In genomic region chr16:70437582-70438324, GRCh38 we compare ENCODE assay signal across 8 cellular contexts. TPM values are rescaled to one million over a fixed set of nuclear protein-coding genes. Genes with fewer than 3 reads are reported as not detected.
DNase-seq lines count a peak whose midpoint lies in the region; TF ChIP-seq lines count a peak whose summit lies in the region.

No MANE protein-coding gene starts in this region.

- peak overlapping the region; percentile 50 for H2AK5ac ChIP-seq in mesenchymal stem cell (ENCODE audit: low read length, severe bottlenecking)

- TF ChIP-seq POLR2A in transverse colon (IDR thresholded peaks at IDR 0.05): no peak

- peak overlapping the region; percentile 42 to 97 for H3K4ac ChIP-seq in mesenchymal stem cell (ENCODE audit: low read depth in 1 of 2, low read length in 2 of 2)

- H3K36me3 Mint-ChIP-seq in MCF 10A (ENCODE audit: insufficient read depth, unreplicated experiment): no peaks in the 10 kb centered on the region

- no peaks in the 10 kb centered on the region for H3K9me3 ChIP-seq in mesenchymal stem cell (ENCODE audit: control insufficient read depth, low read length)
- H3K9me3 ChIP-seq in transverse colon: no peaks in the 10 kb centered on the region

- DNase-seq in NAMALWA (ENCODE audit: low spot score) (peak; percentile 53), MCF 10A (ENCODE audit: unreplicated experiment) (peak; percentile 29), mesenchymal stem cell (peak; percentile 75), transverse colon (no peak), NCI-H226 (no peak), SW 1271 (lab: John Stamatoyannopoulos, UW) (no peak)
- no peak for DNase-seq in stimulated activated CD4-positive, alpha-beta T cell treated with anti-CD3 and anti-CD28 coated beads, Interleukin-4, amount 100 ng/mL, for 24 hours

- H3K18ac ChIP-seq in mesenchymal stem cell (ENCODE audit: low read depth in 1 of 2, low read length in 2 of 2): peak overlapping the region; percentile 78 to 89

- H3K4me2 ChIP-seq in mesenchymal stem cell (ENCODE audit: low read length, poor library complexity, severe bottlenecking): peak overlapping the region; percentile 76

- H3K36me3 ChIP-seq in mesenchymal stem cell (ENCODE audit: control insufficient read depth in 1 of 2, insufficient read depth in 2 of 2, low read depth in 1 of 2, low read length in 2 of 2): peaks cover 7% of the 10 kb centered on the region in 2 experiments
- no peaks in the 10 kb centered on the region for H3K36me3 ChIP-seq in transverse colon

- peaks cover 34% of the 10 kb centered on the region for H3K4me1 ChIP-seq in mesenchymal stem cell (ENCODE audit: control insufficient read depth, insufficient read depth, low read depth, low read length)
- peaks cover 20 to 61% (median 33%) of the 10 kb centered on the region in 4 donors for H3K4me1 ChIP-seq in transverse colon

- H3K27me3 Mint-ChIP-seq in MCF 10A (ENCODE audit: insufficient read depth, unreplicated experiment): no peaks in the 10 kb centered on the region

- H3K4me3 Mint-ChIP-seq in MCF 10A (ENCODE audit: unreplicated experiment): peak overlapping the region; percentile 76

- H3K23ac ChIP-seq in mesenchymal stem cell (ENCODE audit: low read length in 2 of 2): peak overlapping the region in 1 of 2 experiments; percentile 81

- no peak overlapping the region for H4K8ac ChIP-seq in mesenchymal stem cell (ENCODE audit: low read length)

- H3K9me3 Mint-ChIP-seq in MCF 10A (ENCODE audit: unreplicated experiment): no peaks in the 10 kb centered on the region

- TF ChIP-seq CTCF in MCF 10A (IDR thresholded peaks at IDR 0.05; ENCODE audit: unreplicated experiment): no peak
- no peak for TF ChIP-seq CTCF in transverse colon (IDR thresholded peaks at IDR 0.05)

- TF ChIP-seq EP300 in transverse colon (IDR thresholded peaks at IDR 0.05; ENCODE audit: low read depth): no peak

- H3K27me3 ChIP-seq in mesenchymal stem cell (ENCODE audit: control insufficient read depth in 1 of 2, insufficient read depth in 1 of 2, low read length in 2 of 2) (no peaks in the 10 kb centered on the region), transverse colon (no peaks in the 10 kb centered on the region)

- H3K14ac ChIP-seq in mesenchymal stem cell (ENCODE audit: low read length in 2 of 2): peak overlapping the region in 1 of 2 experiments; percentile 99

- H3K27ac Mint-ChIP-seq in MCF 10A (ENCODE audit: low read depth, unreplicated experiment): peak overlapping the region; percentile 8

- in situ Hi-C loops in transverse colon (cut with MboI; ENCODE audit: low pct_ligation_motif_present in 1 of 4, low pct_unique_long_range_greater_than_20kb in 1 of 4, low sequenced_read_pairs in 3 of 4): no loop called here

- H3K4me3 ChIP-seq in GM08714 (ENCODE audit: low read length) (peak overlapping the region; percentile 92), mesenchymal stem cell (ENCODE audit: insufficient read depth in 1 of 2, low read depth in 1 of 2, low read length in 2 of 2) (peak overlapping the region; percentile 78 to 97), transverse colon (peak overlapping the region; percentile 65 to 76 (median 70))

- peak overlapping the region; percentile 75 for H3K27ac ChIP-seq in mesenchymal stem cell (ENCODE audit: low read length, poor library complexity, severe bottlenecking)
- peak overlapping the region; percentile 75 to 87 (median 81) for H3K27ac ChIP-seq in transverse colon

- peak overlapping the region; percentile 15 for H2BK15ac ChIP-seq in mesenchymal stem cell (ENCODE audit: low read depth, poor library complexity, severe bottlenecking)

- POLR2A ChIA-PET in MCF 10A (lab: Yijun Ruan, JAX): interaction anchor here (0.7 to 3.9 kb wide), 4 partner anchors 17 to 58 kb away, joined by 3 to 25 read pairs (median 6); partner anchors contain the start of gene FCSK

- H4K91ac ChIP-seq in mesenchymal stem cell (ENCODE audit: low read length): peak overlapping the region; percentile 56

- peak overlapping the region; percentile 51 to 83 for H2BK12ac ChIP-seq in mesenchymal stem cell (ENCODE audit: low read length in 2 of 2)

- CTCF ChIA-PET in MCF 10A (lab: Yijun Ruan, JAX): interaction anchor here (0.7 to 1.1 kb wide), 3 partner anchors 15 to 68 kb away, joined by 3 read pairs; no protein-coding TSS in a partner anchor

- BruUV-seq in MCF 10A (replicated peaks; lab: Mats Ljungman, UMichigan): no TSS peak

- H3K4me1 Mint-ChIP-seq in MCF 10A (ENCODE audit: insufficient read depth, unreplicated experiment): peaks cover 14% of the 10 kb centered on the region

- H2AFZ ChIP-seq in mesenchymal stem cell (ENCODE audit: low read depth, low read length): no peak overlapping the region

- WGBS in mesenchymal stem cell: 8% methylated on average over 14 of the region's 15 CpGs
- WGBS in transverse colon (ENCODE audit: low coverage in 1 of 2), 2 donors: 21 to 37% methylated on average over 11 to 15 of the region's 15 CpGs

- peak overlapping the region; percentile 3 for H2BK120ac ChIP-seq in mesenchymal stem cell (ENCODE audit: low read depth, low read length)

- H2BK5ac ChIP-seq in mesenchymal stem cell (ENCODE audit: low read depth, low read length, poor library complexity, severe bottlenecking): peak overlapping the region; percentile 60

- no peaks in the 10 kb centered on the region for H3K79me1 ChIP-seq in mesenchymal stem cell (replicated peaks; ENCODE audit: low read length, poor library complexity, severe bottlenecking)

- intact Hi-C loops in MCF 10A (cut with micrococcal nuclease): no loop called here
- intact Hi-C loops in transverse colon (cut with DNase I; ENCODE audit: low total_unique reads): no loop called here

- peak overlapping the region; percentile 93 for H3K9ac ChIP-seq in mesenchymal stem cell (ENCODE audit: low read length)

RNA-seq across cellular contexts. Expression of gene ST3GAL2, which starts 1.1 kb away (rescaled TPM):
- 7.7 and 10.3 TPM in 2 replicates for total RNA-seq in MCF 10A (2022)
- polyA plus RNA-seq in mesenchymal stem cell (2013, experiment 1 of 2): 52.5 TPM
- polyA plus RNA-seq in mesenchymal stem cell (2013, experiment 2 of 2): 48.9 TPM
- total RNA-seq in transverse colon: 10 to 100 TPM in 2 of 4 donors, 1 to 10 TPM in 2; 2.6 to 16.5 (median 8.5) TPM

RNA-seq across cellular contexts. Expression of gene FCSK, which starts 16.6 kb away (rescaled TPM):
- total RNA-seq in MCF 10A (2022) (13.7 and 19.0 TPM in 2 replicates), transverse colon (10 to 100 TPM; 38.5 to 62.7 (median 43.1) TPM)
- 3.7 TPM for polyA plus RNA-seq in mesenchymal stem cell (2013, experiment 1 of 2)
- polyA plus RNA-seq in mesenchymal stem cell (2013, experiment 2 of 2): 3.7 TPM

Comparison
In these comparisons a context has a peak if more than half of its experiments do, and no peak if none do; other contexts are left out.
1. DNase-seq: peak in NAMALWA (single experiment), MCF 10A (single experiment) and mesenchymal stem cell (single experiment); none in transverse colon (single experiment), NCI-H226 (single experiment), SW 1271 (0 of 2) and stimulated activated CD4-positive, alpha-beta T cell treated with anti-CD3 and anti-CD28 coated beads, Interleukin-4, amount 100 ng/mL, for 24 hours (single experiment).
2. Peak in every context shown above with its lines, with median percentiles within 50 percentile points of each other: H3K4me3 ChIP-seq.